15 cellular contexts compared by ENCODE assay signal in genomic region chr6:81655696-81656095, GRCh38.
"Had no signal": no experiment of that assay in that cellular context is flagged by ENCODE, and none has a peak within 500 bp of the region (broad histone marks: within the 10 kb centered on the region; RNA-seq: fewer than 3 reads in every experiment).

No MANE protein-coding gene starts in this region.

- H3K27ac Mint-ChIP-seq: naive thymus-derived CD8-positive, alpha-beta T cell; type B pancreatic cell had no signal

- H3K27me3 Mint-ChIP-seq: naive thymus-derived CD8-positive, alpha-beta T cell; type B pancreatic cell had no signal

- H3K9me3 ChIP-seq: colonic mucosa, heart left ventricle, mucosa of descending colon, neutrophil had no signal

- H3K4me3 ChIP-seq: colonic mucosa, heart left ventricle, mucosa of descending colon, smooth muscle cell had no signal

- H3K4me2 ChIP-seq: smooth muscle cell had no signal

- DNase-seq: colonic mucosa; dermis blood vessel endothelial cell; erythroblast; heart left ventricle; hypothalamus; islet precursor cell; mucosa of descending colon; naive thymus-derived CD8-positive, alpha-beta T cell; right cardiac atrium; stimulated activated CD4-positive, alpha-beta T cell treated with anti-CD3 and anti-CD28 coated beads, Interleukin-2, amount 100 ng/mL, for 48 hours; stimulated activated naive CD4-positive, alpha-beta T cell treated with Interleukin-2 at 50 U/mL for 16 hours had no signal

- H3K9me3 Mint-ChIP-seq: naive thymus-derived CD8-positive, alpha-beta T cell; type B pancreatic cell had no signal

- H3K36me3 ChIP-seq: colonic mucosa, neutrophil had no signal

- H3K4me3 Mint-ChIP-seq: naive thymus-derived CD8-positive, alpha-beta T cell; type B pancreatic cell had no signal

- H3K36me3 Mint-ChIP-seq: naive thymus-derived CD8-positive, alpha-beta T cell; type B pancreatic cell had no signal

- H3K4me1 Mint-ChIP-seq: naive thymus-derived CD8-positive, alpha-beta T cell had no signal

- ATAC-seq: heart left ventricle; left lobe of liver; mucosa of descending colon; naive thymus-derived CD8-positive, alpha-beta T cell; right cardiac atrium had no signal

- H3K27ac ChIP-seq: colonic mucosa, heart left ventricle, neutrophil had no signal

- H3K27me3 ChIP-seq: colonic mucosa, heart left ventricle, neutrophil had no signal

- H3K4me1 ChIP-seq: colonic mucosa, heart left ventricle had no signal
